ENCODE assay signal across 1 cellular context in genomic region chr17:67245073-67245693, GRCh38.
TF ChIP-seq lines count a peak whose summit lies in the region.

Gene HELZ (minus strand): TSS chr17:67245196. CDS start chr17:67218804, 26,392 bp downstream.

TF ChIP-seq in GM12878, 131 proteins besides CTCF, POLR2A, EP300 and RAD21 (continued from another document and continues in another):
- no peak for TF ChIP-seq MYB (IDR thresholded peaks at IDR 0.05; ENCODE audit: borderline replicate concordance, low read depth, low read length)
- no peak for TF ChIP-seq KLF5 (IDR thresholded peaks at IDR 0.05; ENCODE audit: partially characterized antibody)
- TF ChIP-seq CUX1 (IDR thresholded peaks at IDR 0.05; ENCODE audit: insufficient replicate concordance, low read depth, low read length) = no peak
- TF ChIP-seq PBX3 (IDR thresholded peaks at IDR 0.05; ENCODE audit: insufficient replicate concordance, low read depth, low read length) = no peak
- peak; percentile 20; the same call in 1 of the 2 replicates for TF ChIP-seq NKRF (conservative IDR thresholded peaks at IDR 0.05)
- TF ChIP-seq PRDM15 (CRISPR knock-in tag; IDR thresholded peaks at IDR 0.05) = no peak
- TF ChIP-seq NFYA (IDR thresholded peaks at IDR 0.05; ENCODE audit: borderline replicate concordance, low read depth, low read length) = no peak
- peak; percentile 81; the same call in 1 of the 2 replicates for TF ChIP-seq TAF1 (IDR thresholded peaks at IDR 0.05; ENCODE audit: borderline replicate concordance, low read depth, low read length)
- TF ChIP-seq SUZ12 (IDR thresholded peaks at IDR 0.05; ENCODE audit: unreplicated experiment) = no peak
- 0 out of 2 replicates have a peak, but pooled peaks have one; percentile 21 for TF ChIP-seq NR2F1 (conservative IDR thresholded peaks at IDR 0.05)
- no peak for TF ChIP-seq ATF3 (IDR thresholded peaks at IDR 0.05; ENCODE audit: borderline replicate concordance, extremely low read depth, low read depth, low read length)
- no peak for TF ChIP-seq ZBTB40 (IDR thresholded peaks at IDR 0.05; ENCODE audit: borderline replicate concordance)
- TF ChIP-seq ZNF687 (IDR thresholded peaks at IDR 0.05) = peak; percentile 56; the same call in 1 of the 2 replicates
- TF ChIP-seq GATAD2B (conservative IDR thresholded peaks at IDR 0.05; ENCODE audit: low read depth) = peak; percentile 30
- TF ChIP-seq ZNF217 (IDR thresholded peaks at IDR 0.05) = no peak
- peak; percentile 31; the same call in 1 of the 2 replicates for TF ChIP-seq BACH1 (IDR thresholded peaks at IDR 0.05; ENCODE audit: borderline replicate concordance)
- TF ChIP-seq RBBP5 (conservative IDR thresholded peaks at IDR 0.05) = no peak
- no peak for TF ChIP-seq BRCA1 (IDR thresholded peaks at IDR 0.05; ENCODE audit: low read depth, low read length)
- no peak for TF ChIP-seq TCF7 (IDR thresholded peaks at IDR 0.05; ENCODE audit: borderline replicate concordance)
- no peak for TF ChIP-seq CEBPZ (IDR thresholded peaks at IDR 0.05; ENCODE audit: low read depth, low read length)
- peak; percentile 47; the same call in 1 of the 2 replicates for TF ChIP-seq IKZF1 (conservative IDR thresholded peaks at IDR 0.05)
- TF ChIP-seq SMAD1 (IDR thresholded peaks at IDR 0.05; ENCODE audit: low read depth, partially characterized antibody) = no peak
- no peak for TF ChIP-seq GABPA (IDR thresholded peaks at IDR 0.05; ENCODE audit: low read depth)
- no peak for TF ChIP-seq ESRRA (IDR thresholded peaks at IDR 0.05; ENCODE audit: low read length)
- TF ChIP-seq EZH2 (IDR thresholded peaks at IDR 0.05; ENCODE audit: borderline replicate concordance, control insufficient read depth, low read depth, low read length) = no peak
- TF ChIP-seq CREM (IDR thresholded peaks at IDR 0.05; ENCODE audit: low read depth) = 0 out of 2 replicates have a peak, but pooled peaks have one; percentile 14
- TF ChIP-seq RB1 (IDR thresholded peaks at IDR 0.05; ENCODE audit: borderline replicate concordance) = no peak
